11 cellular contexts compared by ENCODE assay signal in the genomic region with DNA sequence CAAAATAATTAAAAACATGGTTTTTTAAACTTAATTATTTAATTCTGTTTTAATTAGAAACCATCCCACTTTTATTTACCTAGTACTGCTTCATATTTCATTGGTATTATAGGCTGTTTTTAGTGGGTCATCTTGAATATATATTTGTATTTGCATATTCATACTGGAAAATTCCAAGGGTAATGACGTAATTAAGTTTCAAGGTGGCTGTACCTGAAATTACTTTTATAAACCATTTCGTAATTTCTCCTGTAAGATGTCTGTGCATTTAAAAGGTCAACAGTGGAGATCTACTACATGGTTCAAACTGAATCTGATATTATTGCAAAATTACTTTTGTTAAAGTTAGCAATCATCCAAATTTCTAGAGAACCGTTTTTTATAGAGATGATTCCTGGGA.
"Had no signal": no experiment of that assay in that cellular context is flagged by ENCODE, and none has a peak within 500 bp of the region (broad histone marks: within the 10 kb centered on the region; RNA-seq: fewer than 3 reads in every experiment).

No MANE protein-coding gene starts in this region.

- H3K9ac ChIP-seq: GM23248 had no signal

- FAIRE-seq: H1, H54 had no signal

- H3K27ac ChIP-seq: GM23248 had no signal

- H3K4me2 ChIP-seq: GM23338 had no signal

- H3K9me3 ChIP-seq: HAP-1 had no signal

- DNase-seq: GM23248, GOT3, H7, H9, HCEC 1CT, HFFc6 had no signal

- H3K27ac Mint-ChIP-seq: GM23338, H9, HFFc6 had no signal

- H3K36me3 ChIP-seq: HAP-1 had no signal

- H3K4me1 Mint-ChIP-seq: GM23338, H9 had no signal

- H3K4me3 ChIP-seq: GM23248, GM23338, HAP-1 had no signal

- ATAC-seq: GM23338, HCT116 had no signal

- H3K4me1 ChIP-seq: HAP-1 had no signal

- H3K9me3 Mint-ChIP-seq: GM23338, H9, HFFc6 had no signal

- H3K4me3 Mint-ChIP-seq: GM23338, H9, HFFc6 had no signal

- H2AFZ ChIP-seq: GM23248, GM23338 had no signal
